Comparison of ENCODE assay signal across 10 cellular contexts in genomic region chr4:73608677-73609594, GRCh38. TPM values are rescaled to one million over a fixed set of nuclear protein-coding genes. Genes with fewer than 3 reads are reported as not detected.
DNase-seq lines count a peak whose midpoint lies in the region; ATAC-seq and TF ChIP-seq lines count a peak whose summit lies in the region.
"Had no signal": no experiment of that assay in that cellular context is flagged by ENCODE, and none has a peak within 500 bp of the region (broad histone marks: within the 10 kb centered on the region; RNA-seq: fewer than 3 reads in every experiment).

No MANE protein-coding gene starts in this region.

- no peaks in the 10 kb centered on the region for H3K36me3 ChIP-seq in endodermal cell (ENCODE audit: control insufficient read depth, insufficient read depth, low read length)
- H3K36me3 ChIP-seq: esophagus squamous epithelium had no signal

- H3K4me1 Mint-ChIP-seq in endodermal cell = peaks cover 12% of the 10 kb centered on the region

- DNase-seq in DMS53 treated with DMSO at 0.1 percent for 48 hours (lab: John Stamatoyannopoulos, UW; ENCODE audit: unreplicated experiment) (peak; percentile 22), RPMI7951 (ENCODE audit: low read depth) (peak; percentile 38), left kidney (ENCODE audit: low read depth, low spot score) (peak; percentile 63), dorsolateral prefrontal cortex (no peak), endodermal cell (no peak)
- no peak for DNase-seq in activated CD4-positive, CD25-positive, alpha-beta regulatory T cell (lab: John Stamatoyannopoulos, UW)
- DNase-seq: esophagus squamous epithelium had no signal

- 90% methylated on average over 2 of the region's 3 CpGs; no CpG with 5 or more reads in 1 of the 2 experiments for WGBS in endodermal cell (ENCODE audit: insufficient coverage in 1 of 2, insufficient read length in 1 of 2), 2 experiments

- no peaks in the 10 kb centered on the region for H3K9me3 ChIP-seq in endodermal cell (ENCODE audit: control insufficient read depth, low read length)
- H3K9me3 ChIP-seq: esophagus squamous epithelium had no signal

- H3K27ac ChIP-seq in dorsolateral prefrontal cortex (no peak overlapping the region), endodermal cell (ENCODE audit: low read depth, low read length) (no peak overlapping the region)

- H3K4me1 ChIP-seq in endodermal cell (ENCODE audit: control insufficient read depth, insufficient read depth, low read length) = peaks cover 10% of the 10 kb centered on the region

- H3K9me3 Mint-ChIP-seq in endodermal cell = no peaks in the 10 kb centered on the region
- H3K9me3 Mint-ChIP-seq: CD14-positive monocyte had no signal

- no peak overlapping the region for H3K9ac ChIP-seq in endodermal cell (ENCODE audit: extremely low read depth, low read length, poor library complexity, severe bottlenecking)

- no peak overlapping the region for H3K27ac Mint-ChIP-seq in endodermal cell
- H3K27ac Mint-ChIP-seq: CD14-positive monocyte had no signal

- H3K4me3 Mint-ChIP-seq in endodermal cell = no peak overlapping the region
- H3K4me3 Mint-ChIP-seq: CD14-positive monocyte had no signal

- H3K27me3 ChIP-seq in dorsolateral prefrontal cortex = peaks cover 0 to 21% (median 0%) of the 10 kb centered on the region in 45 donors
- H3K27me3 ChIP-seq in endodermal cell (ENCODE audit: control insufficient read depth, insufficient read depth, low read length, poor library complexity, severe bottlenecking) = no peaks in the 10 kb centered on the region
- H3K27me3 ChIP-seq: esophagus squamous epithelium had no signal

- intact Hi-C loops in dorsolateral prefrontal cortex (cut with DNase I) = no loop called here

- H3K36me3 Mint-ChIP-seq in endodermal cell (ENCODE audit: low read depth) = no peaks in the 10 kb centered on the region
- H3K36me3 Mint-ChIP-seq: CD14-positive monocyte had no signal

- H3K4me3 ChIP-seq in dorsolateral prefrontal cortex (no peak overlapping the region), endodermal cell (ENCODE audit: low read length) (no peak overlapping the region)
- H3K4me3 ChIP-seq: esophagus squamous epithelium had no signal

- ATAC-seq in HG03432 (IDR thresholded peaks at IDR 0.05; ENCODE audit: unreplicated experiment) = peak; percentile 40
- ATAC-seq in GM21423 (IDR thresholded peaks at IDR 0.05; ENCODE audit: unreplicated experiment) = no peak

- no peaks in the 10 kb centered on the region for H3K27me3 Mint-ChIP-seq in endodermal cell (ENCODE audit: insufficient read depth)

- no peak for TF ChIP-seq CTCF in dorsolateral prefrontal cortex (IDR thresholded peaks at IDR 0.05 in 54 of 56, conservative IDR thresholded peaks at IDR 0.05 in 2 of 56; ENCODE audit: low read depth in 1 of 56, partially characterized antibody in 56 of 56)
- no peak for TF ChIP-seq CTCF in endodermal cell (conservative IDR thresholded peaks at IDR 0.05)

RNA-seq across cellular contexts. Expression of gene RASSF6, which starts 11.3 kb away (rescaled TPM):
- total RNA-seq in RPMI7951 (2014; rRNA removed; shearing (Covaris generic)) = under 0.01 and 0.12 TPM in 2 replicates
- under 1 TPM in 22 of 120 experiments, not detected in 98; 0.06 to 0.72 (median 0.13) TPM for total RNA-seq in dorsolateral prefrontal cortex
- total RNA-seq in endodermal cell = 1 to 10 TPM; 1.2 to 3.9 TPM
- 0.89 TPM for polyA plus RNA-seq in endodermal cell (2013, experiment 1 of 2)
- polyA plus RNA-seq in endodermal cell (2013, experiment 2 of 2) = 0.66 TPM
- polyA plus RNA-seq: CD14-positive monocyte had no signal

Comparison
In these comparisons a context has a peak if more than half of its experiments do, and no peak if none do; other contexts are left out.
1. DNase-seq: peak in DMS53 treated with DMSO at 0.1 percent for 48 hours (single experiment), RPMI7951 (single experiment) and left kidney (single experiment); none in dorsolateral prefrontal cortex (0 of 10), activated CD4-positive, CD25-positive, alpha-beta regulatory T cell (0 of 4) and endodermal cell (single experiment).